8 cellular contexts compared by ENCODE assay signal in the genomic region with DNA sequence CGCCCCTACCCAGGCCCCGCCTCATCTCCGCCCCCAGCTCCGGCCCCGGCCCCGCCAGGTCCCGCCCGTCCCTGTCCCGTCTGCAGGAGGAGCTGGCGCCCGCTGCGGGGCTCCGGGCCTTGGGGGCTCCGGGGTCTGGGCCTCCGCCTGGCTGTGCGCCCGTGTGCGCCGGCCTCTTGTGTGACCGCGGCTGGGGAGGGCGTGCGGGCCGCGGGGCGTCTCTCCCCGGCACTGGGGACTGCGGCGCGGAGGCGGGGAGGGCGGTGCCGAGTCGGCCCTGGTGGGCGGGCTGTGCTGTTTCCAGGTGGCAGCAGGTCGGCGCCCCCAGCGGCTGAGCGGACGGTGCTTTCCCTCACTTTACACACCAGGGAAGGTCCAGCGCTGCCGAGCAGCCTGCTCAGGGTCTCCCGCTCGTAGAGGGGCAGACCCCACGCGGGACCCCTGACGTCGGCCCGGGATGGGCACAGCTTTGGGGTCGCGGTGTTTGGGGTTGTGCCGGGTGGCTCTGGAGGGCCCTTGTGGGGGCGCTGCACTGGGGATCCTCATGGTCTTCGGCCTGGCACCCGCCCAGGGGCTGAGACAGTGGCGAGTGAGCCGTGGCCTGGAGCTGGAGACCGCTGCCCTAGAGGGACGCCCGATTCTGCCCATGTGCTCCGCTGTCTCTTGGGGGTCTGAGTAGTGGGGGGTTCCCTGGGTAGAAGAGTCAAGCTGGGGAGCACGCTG. TPM values are rescaled to one million over a fixed set of nuclear protein-coding genes. Genes with fewer than 3 reads are reported as not detected.
A peak's percentile ranks its signal among the peaks of the same experiment; 100 is the strongest.
DNase-seq lines count a peak whose midpoint lies in the region; ATAC-seq and TF ChIP-seq lines count a peak whose summit lies in the region.

No MANE protein-coding gene starts in this region.

- H3K9ac ChIP-seq in OCI-LY3 (ENCODE audit: low read length) = peak overlapping the region; percentile 81

- no peak for TF ChIP-seq POLR2A in esophagus muscularis mucosa (IDR thresholded peaks at IDR 0.05; ENCODE audit: low read depth)

- under 1% methylated on average over 29 of the region's 62 CpGs for WGBS in esophagus muscularis mucosa

- H3K36me3 ChIP-seq in OCI-LY3 (replicated peaks; ENCODE audit: low read depth, low read length) (peaks cover 16% of the 10 kb centered on the region), esophagus muscularis mucosa (peaks cover 20 to 35% (median 30%) of the 10 kb centered on the region in 4 donors)
- peaks cover 4 to 21% (median 4%) of the 10 kb centered on the region in 3 experiments for H3K36me3 ChIP-seq in naive thymus-derived CD4-positive, alpha-beta T cell (ENCODE audit: control insufficient read depth in 2 of 3, insufficient read depth in 3 of 3, low read length in 3 of 3)

- H3K4me1 Mint-ChIP-seq in naive thymus-derived CD4-positive, alpha-beta T cell = peaks cover 11 to 36% (median 26%) of the 10 kb centered on the region in 7 donors
- peaks cover 17 to 45% of the 10 kb centered on the region in 2 donors for H3K4me1 Mint-ChIP-seq in stimulated activated naive B cell treated with anti-CD40 and anti-IgM and Interleukin-4, amounts not matched to agents 10 μg/mL and 1 μg/mL and 100 μg/mL, for 72 hours

- H3K79me2 ChIP-seq in OCI-LY3 (ENCODE audit: low read length) = peaks cover 26% of the 10 kb centered on the region

- no peaks in the 10 kb centered on the region for H3K27me3 Mint-ChIP-seq in naive thymus-derived CD4-positive, alpha-beta T cell
- no peaks in the 10 kb centered on the region for H3K27me3 Mint-ChIP-seq in stimulated activated naive B cell treated with anti-CD40 and anti-IgM and Interleukin-4, amounts not matched to agents 10 μg/mL and 1 μg/mL and 100 μg/mL, for 72 hours

- peak overlapping the region; percentile 65 to 87 (median 80) for H3K27ac Mint-ChIP-seq in naive thymus-derived CD4-positive, alpha-beta T cell
- peak overlapping the region; percentile 95 for H3K27ac Mint-ChIP-seq in stimulated activated naive B cell treated with anti-CD40 and anti-IgM and Interleukin-4, amounts not matched to agents 10 μg/mL and 1 μg/mL and 100 μg/mL, for 72 hours

- peak overlapping the region; percentile 99 for H3K4me3 ChIP-seq in OCI-LY3 (ENCODE audit: low read length)
- peak overlapping the region; percentile 70 to 91 (median 84) for H3K4me3 ChIP-seq in esophagus muscularis mucosa
- H3K4me3 ChIP-seq in naive thymus-derived CD4-positive, alpha-beta T cell (ENCODE audit: low read length) = peak overlapping the region; percentile 74

- peak overlapping the region; percentile 74 to 89 (median 84) for H3K4me3 Mint-ChIP-seq in naive thymus-derived CD4-positive, alpha-beta T cell
- H3K4me3 Mint-ChIP-seq in stimulated activated naive B cell treated with anti-CD40 and anti-IgM and Interleukin-4, amounts not matched to agents 10 μg/mL and 1 μg/mL and 100 μg/mL, for 72 hours = peak overlapping the region; percentile 87 to 88

- peaks cover 6 to 28% (median 17%) of the 10 kb centered on the region in 5 donors for H3K36me3 Mint-ChIP-seq in naive thymus-derived CD4-positive, alpha-beta T cell
- H3K36me3 Mint-ChIP-seq in stimulated activated naive B cell treated with anti-CD40 and anti-IgM and Interleukin-4, amounts not matched to agents 10 μg/mL and 1 μg/mL and 100 μg/mL, for 72 hours = peaks cover 32 to 40% of the 10 kb centered on the region in 2 donors

- TF ChIP-seq CTCF in OCI-LY3 (IDR thresholded peaks at IDR 0.05; ENCODE audit: low read depth, low read length) (peak; percentile 50), esophagus muscularis mucosa (IDR thresholded peaks at IDR 0.05) (peak; percentile 23 to 32 (median 25))

- H4K20me1 ChIP-seq in OCI-LY3 (ENCODE audit: insufficient read depth, low read length) = peaks cover 8% of the 10 kb centered on the region; the same call in 1 of the 2 replicates

- H3K27ac ChIP-seq in OCI-LY3 (ENCODE audit: low read length) (peak overlapping the region; percentile 28; the same call in 1 of the 2 replicates), esophagus muscularis mucosa (replicated peaks in 1 of 4) (peak overlapping the region; percentile 87 to 99 (median 94))
- peak overlapping the region; percentile 73 for H3K27ac ChIP-seq in naive thymus-derived CD4-positive, alpha-beta T cell (ENCODE audit: low read depth, low read length)

- peak overlapping the region; percentile 99 for H3K4me2 ChIP-seq in OCI-LY3 (ENCODE audit: low read length)

- no peak overlapping the region for H2AFZ ChIP-seq in OCI-LY3 (ENCODE audit: low read depth, low read length)

- H3K9me3 ChIP-seq in OCI-LY3 (ENCODE audit: insufficient read depth, low read length) = no peaks in the 10 kb centered on the region
- H3K9me3 ChIP-seq in esophagus muscularis mucosa = no peaks in the 10 kb centered on the region
- H3K9me3 ChIP-seq in naive thymus-derived CD4-positive, alpha-beta T cell (ENCODE audit: control insufficient read depth in 2 of 3, low read length in 3 of 3) = no peaks in the 10 kb centered on the region

- peak; percentile 68 for ATAC-seq in GM21423 (IDR thresholded peaks at IDR 0.05; ENCODE audit: unreplicated experiment)
- peak; percentile 71 for ATAC-seq in naive thymus-derived CD4-positive, alpha-beta T cell
- ATAC-seq in stimulated activated naive B cell treated with anti-CD40 and anti-IgM and Interleukin-4, amounts not matched to agents 10 μg/mL and 1 μg/mL and 100 μg/mL, for 72 hours (replicated peaks) = peak; percentile 71 to 73

- H3K27me3 ChIP-seq in OCI-LY3 (ENCODE audit: low read depth, low read length) (no peaks in the 10 kb centered on the region), esophagus muscularis mucosa (no peaks in the 10 kb centered on the region)
- H3K27me3 ChIP-seq in naive thymus-derived CD4-positive, alpha-beta T cell (ENCODE audit: control insufficient read depth in 2 of 2, insufficient read depth in 2 of 2, low read length in 2 of 2) = no peaks in the 10 kb centered on the region

- CTCF ChIA-PET in naive thymus-derived CD4-positive, alpha-beta T cell (lab: Charles Lee) = interaction anchor here (1.0 to 2.7 kb wide), 5 partner anchors 14 to 176 kb away, joined by 4 to 12 read pairs (median 5); a partner anchor contains a TSS

- peak; percentile 61 for DNase-seq in DMS 273 treated with DMSO at 0.1 percent for 48 hours (lab: John Stamatoyannopoulos, UW)
- peak in 73 of 76 experiments; percentile 8 to 93 (median 72) for DNase-seq in HUDEP-2 (lab: John Stamatoyannopoulos, UW; ENCODE audit: unreplicated experiment in 76 of 76)
- DNase-seq in activated T-cell treated with anti-CD3 and anti-CD28 coated beads for 48 hours (ENCODE audit: low read depth) = peak; percentile 87
- DNase-seq in esophagus muscularis mucosa (ENCODE audit: extremely low spot score) = peak; percentile 95
- DNase-seq in naive thymus-derived CD4-positive, alpha-beta T cell = peak; percentile 83 to 92 (median 89)
- peak; percentile 91 for DNase-seq in stimulated activated naive B cell treated with anti-CD40 and anti-IgM and Interleukin-4, amounts not matched to agents 10 μg/mL and 1 μg/mL and 100 μg/mL, for 72 hours

- intact Hi-C loops in esophagus muscularis mucosa (cut with DNase I) = loop anchor here (10.0 kb wide), 1 partner anchor 348 kb away; a partner anchor contains a TSS
- intact Hi-C loops in naive thymus-derived CD4-positive, alpha-beta T cell (cut with micrococcal nuclease) = loop anchor here (1.0 to 10.0 kb wide), 13 partner anchors 16 to 1138 kb away; a partner anchor contains a TSS

- H3K9me3 Mint-ChIP-seq in naive thymus-derived CD4-positive, alpha-beta T cell = peaks cover 0 to 8% (median 0%) of the 10 kb centered on the region in 11 donors
- H3K9me3 Mint-ChIP-seq in stimulated activated naive B cell treated with anti-CD40 and anti-IgM and Interleukin-4, amounts not matched to agents 10 μg/mL and 1 μg/mL and 100 μg/mL, for 72 hours = peaks cover 0 to 2% of the 10 kb centered on the region in 2 donors

- no peak for TF ChIP-seq EP300 in esophagus muscularis mucosa (IDR thresholded peaks at IDR 0.05)

- POLR2A ChIA-PET in naive thymus-derived CD4-positive, alpha-beta T cell (lab: Charles Lee) = interaction anchor here (0.6 to 6.3 kb wide), 18 partner anchors 11 to 1136 kb away, joined by 3 to 86 read pairs (median 5); a partner anchor contains a TSS

- H3K4me1 ChIP-seq in OCI-LY3 (ENCODE audit: low read length) (peaks cover 20% of the 10 kb centered on the region), esophagus muscularis mucosa (peaks cover 15 to 28% (median 28%) of the 10 kb centered on the region in 4 donors)
- H3K4me1 ChIP-seq in naive thymus-derived CD4-positive, alpha-beta T cell (ENCODE audit: control insufficient read depth in 2 of 2, insufficient read depth in 2 of 2, low read length in 2 of 2) = peaks cover 7 to 12% of the 10 kb centered on the region in 2 donors

RNA-seq across cellular contexts. Expression of a gene that starts 0.7 kb away (rescaled TPM):
- total RNA-seq in esophagus muscularis mucosa = 10 to 100 TPM; 28.1 to 43.8 (median 30.3) TPM
- 100 to 1,000 TPM in 1 of 5 experiments, 10 to 100 TPM in 4; 37.5 to 102 (median 65.4) TPM for total RNA-seq in naive thymus-derived CD4-positive, alpha-beta T cell
- 10 to 100 TPM; 22.3 to 38.7 TPM for polyA plus RNA-seq in naive thymus-derived CD4-positive, alpha-beta T cell

RNA-seq across cellular contexts. Expression of a gene that starts 16.0 kb away (rescaled TPM):
- total RNA-seq in esophagus muscularis mucosa = 10 to 100 TPM in 2 of 4 donors, 1 to 10 TPM in 2; 6.8 to 14.5 (median 10.6) TPM
- total RNA-seq in naive thymus-derived CD4-positive, alpha-beta T cell = 10 to 100 TPM; 12.0 to 65.7 (median 17.0) TPM
- polyA plus RNA-seq in naive thymus-derived CD4-positive, alpha-beta T cell = 10 to 100 TPM; 34.9 to 45.7 TPM

RNA-seq across cellular contexts. Expression of a gene that starts 31.9 kb away (rescaled TPM):
- 10 to 100 TPM; 10.9 to 16.3 (median 11.9) TPM for total RNA-seq in esophagus muscularis mucosa
- total RNA-seq in naive thymus-derived CD4-positive, alpha-beta T cell = 10 to 100 TPM; 32.5 to 49.8 (median 41.1) TPM
- polyA plus RNA-seq in naive thymus-derived CD4-positive, alpha-beta T cell = 1 to 10 TPM; 3.5 to 5.3 TPM

Comparison
In these comparisons a context has a peak if more than half of its experiments do, and no peak if none do; other contexts are left out.
1. Peak in every context shown above with its lines: DNase-seq, ATAC-seq, H3K4me3 ChIP-seq and H3K27ac ChIP-seq.
2. H3K27ac ChIP-seq: peak in every context shown above with its lines; median percentile 94 in esophagus muscularis mucosa; 73 in naive thymus-derived CD4-positive, alpha-beta T cell; 28 in OCI-LY3.